In the genomic region with DNA sequence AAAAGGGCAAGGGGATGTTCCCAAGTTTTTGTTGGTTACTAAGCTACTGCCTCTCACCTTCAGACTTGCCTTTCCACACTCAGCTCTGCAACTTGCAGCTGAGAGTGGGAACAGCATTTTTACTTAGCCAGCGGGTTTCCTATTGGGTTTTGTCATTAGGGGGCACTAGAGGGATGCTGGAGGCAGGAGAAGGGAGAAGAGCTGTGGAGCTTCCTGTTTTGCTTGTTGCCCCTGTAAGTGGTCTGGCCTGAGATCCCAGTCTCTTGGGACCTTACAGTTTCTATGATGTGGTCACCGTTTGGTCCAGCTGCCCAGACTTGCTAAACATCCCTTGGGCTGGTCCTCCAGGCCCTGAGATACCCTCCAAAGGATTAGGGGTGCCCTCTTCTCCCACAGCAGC, we compare ENCODE assay signal across 1 cellular context.
TF ChIP-seq lines count a peak whose summit lies in the region.

No MANE protein-coding gene starts in this region.

TF ChIP-seq in HCT116, 20 proteins besides CTCF, POLR2A, EP300 and RAD21 (continued from another document):
- TF ChIP-seq REST (IDR thresholded peaks at IDR 0.05; ENCODE audit: low read depth): no peak
- no peak for TF ChIP-seq TCF7L2 (IDR thresholded peaks at IDR 0.05; ENCODE audit: borderline replicate concordance, extremely low read depth, insufficient read depth, insufficient read length)
- no peak for TF ChIP-seq JUND (IDR thresholded peaks at IDR 0.05)
- no peak for TF ChIP-seq YY1 (IDR thresholded peaks at IDR 0.05; ENCODE audit: extremely low read depth, insufficient replicate concordance, low read depth, low read length)
- no peak for TF ChIP-seq FOSL1 (IDR thresholded peaks at IDR 0.05; ENCODE audit: low read depth)
- TF ChIP-seq EZH2phosphoT487 (IDR thresholded peaks at IDR 0.05; ENCODE audit: borderline replicate concordance): no peak
- no peak for TF ChIP-seq SIN3A (IDR thresholded peaks at IDR 0.05; ENCODE audit: low read depth)
- no peak for TF ChIP-seq EZH2 (IDR thresholded peaks at IDR 0.05)
